In the genomic region with DNA sequence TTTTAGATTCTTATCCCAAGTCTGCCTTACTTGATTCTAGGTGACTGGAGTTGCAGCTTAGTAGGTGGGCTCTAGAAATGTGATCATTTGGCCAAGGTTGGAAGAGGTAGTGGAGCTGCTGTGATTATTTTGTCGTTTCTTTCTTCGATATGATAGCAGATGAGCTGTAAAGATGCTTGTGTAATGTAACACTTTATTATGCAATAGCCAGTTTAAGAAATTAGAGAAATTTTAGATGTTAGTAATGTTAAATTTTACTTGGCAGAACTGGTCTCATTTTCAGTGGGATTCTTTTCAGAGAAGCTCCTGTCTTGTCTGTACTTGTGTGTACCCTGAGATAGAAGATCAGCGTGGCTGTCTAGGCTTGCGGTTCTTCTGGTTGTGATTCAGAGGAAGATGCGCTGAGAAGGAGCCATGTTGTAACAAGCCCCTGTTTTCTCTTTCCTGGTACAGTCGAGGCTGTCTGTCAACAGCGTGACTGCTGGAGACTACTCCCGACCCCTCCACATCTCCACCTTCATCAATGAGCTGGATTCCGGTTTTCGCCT, we compare ENCODE assay signal across 1 cellular context.
A peak's percentile ranks its signal among the peaks of the same experiment; 100 is the strongest.
TF ChIP-seq lines count a peak whose summit lies in the region.

No MANE protein-coding gene starts in this region.

TF ChIP-seq in HepG2, 621 proteins besides CTCF, POLR2A, EP300 and RAD21:
- TF ChIP-seq TCF7L2 (IDR thresholded peaks at IDR 0.05; ENCODE audit: low read depth, low read length) (no peak), CEBPB (IDR thresholded peaks at IDR 0.05; ENCODE audit: borderline replicate concordance, low read depth, low read length) (peak; percentile 68; the same call in 1 of the 2 replicates), PLRG1 (conservative IDR thresholded peaks at IDR 0.05) (no peak), ZFP62 (CRISPR knock-in tag; IDR thresholded peaks at IDR 0.05) (no peak), ZNF709 (CRISPR knock-in tag; IDR thresholded peaks at IDR 0.05) (no peak), JUND (CRISPR knock-in tag; IDR thresholded peaks at IDR 0.05) (no peak), ZNF484 (CRISPR knock-in tag; IDR thresholded peaks at IDR 0.05; ENCODE audit: borderline replicate concordance, low read depth) (no peak)
- TF ChIP-seq, protein P1, sequence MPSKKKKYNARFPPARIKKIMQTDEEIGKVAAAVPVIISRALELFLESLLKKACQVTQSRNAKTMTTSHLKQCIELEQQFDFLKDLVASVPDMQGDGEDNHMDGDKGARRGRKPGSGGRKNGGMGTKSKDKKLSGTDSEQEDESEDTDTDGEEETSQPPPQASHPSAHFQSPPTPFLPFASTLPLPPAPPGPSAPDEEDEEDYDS (CRISPR knock-in tag; IDR thresholded peaks at IDR 0.05) = no peak
